8 cellular contexts compared by ENCODE assay signal in the genomic region with DNA sequence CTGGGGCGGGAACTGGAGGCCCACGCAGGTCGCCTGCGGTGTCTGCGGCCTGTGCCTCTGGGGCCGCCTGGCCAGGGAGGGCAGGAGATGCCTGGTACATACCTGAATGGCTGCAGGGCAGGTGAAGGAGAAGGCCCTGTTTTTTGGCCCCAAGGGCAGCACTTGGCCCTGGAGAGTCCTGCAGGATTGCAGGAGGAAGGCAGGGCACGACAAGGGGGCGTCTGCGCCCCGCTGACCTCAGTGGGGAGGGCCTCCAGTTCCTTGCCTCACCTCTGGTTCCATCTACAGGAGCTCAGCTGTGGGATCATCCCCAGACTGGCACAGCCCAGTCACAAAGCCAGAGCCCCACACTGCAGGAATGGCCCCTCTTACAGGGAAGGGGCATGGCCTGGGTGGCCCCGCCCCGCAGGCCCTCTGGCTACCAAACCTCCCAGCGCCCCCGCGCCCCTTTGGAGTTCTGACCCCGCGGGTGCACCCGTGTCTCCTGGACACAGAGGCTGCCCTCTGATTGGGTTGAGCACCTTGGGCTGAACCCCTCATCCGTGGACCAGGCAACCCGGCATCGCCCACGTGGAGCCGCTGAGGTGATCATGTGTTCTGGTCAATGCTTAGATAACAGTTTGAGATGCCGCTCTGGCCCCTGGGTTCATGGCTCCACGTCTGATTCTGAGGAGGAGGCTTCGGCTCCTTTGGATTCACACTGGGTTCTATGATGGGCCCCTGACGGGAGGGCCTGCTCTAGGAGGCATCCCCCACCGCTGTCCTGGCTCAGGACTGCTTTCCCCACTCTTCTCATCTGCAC. TPM values are rescaled to one million over a fixed set of nuclear protein-coding genes. Genes with fewer than 3 reads are reported as not detected.
DNase-seq lines count a peak whose midpoint lies in the region; ATAC-seq and TF ChIP-seq lines count a peak whose summit lies in the region.

No MANE protein-coding gene starts in this region.

- H3K27me3 ChIP-seq in H9 (ENCODE audit: insufficient read depth, low read length) (no peaks in the 10 kb centered on the region), gastrocnemius medialis (peaks cover 22 to 36% (median 32%) of the 10 kb centered on the region in 3 donors)

- no peaks in the 10 kb centered on the region for H3K79me2 ChIP-seq in H9 (ENCODE audit: insufficient read depth, low read length)

- H3K27ac Mint-ChIP-seq in H9: peak overlapping the region in 1 of 3 experiments; percentile 64; a peak in 1 of 7 replicates
- peak overlapping the region; percentile 83 for H3K27ac Mint-ChIP-seq in activated CD4-positive, alpha-beta T cell treated with anti-CD3 and anti-CD28 coated beads, Interleukin-2, amount 10 ng/mL, durations not matched to agents 24 days and 14 days

- peaks cover 20 to 27% of the 10 kb centered on the region in 2 experiments for H3K4me1 Mint-ChIP-seq in H9
- peaks cover 27% of the 10 kb centered on the region for H3K4me1 Mint-ChIP-seq in activated CD4-positive, alpha-beta T cell treated with anti-CD3 and anti-CD28 coated beads, Interleukin-2, amount 10 ng/mL, durations not matched to agents 24 days and 14 days

- peak overlapping the region; percentile 57 for H3K9ac ChIP-seq in H9 (ENCODE audit: extremely low read depth, insufficient read length, low read length)

- H3K4me3 ChIP-seq in fibroblast of mammary gland (ENCODE audit: control insufficient read depth, low read depth, low read length) (peak overlapping the region; percentile 58), gastrocnemius medialis (peak overlapping the region; percentile 64 to 97 (median 74))

- peak overlapping the region; percentile 68 for H3K4me2 ChIP-seq in H9 (ENCODE audit: insufficient read depth, insufficient read length, low read length)

- in situ Hi-C loops in gastrocnemius medialis (cut with MboI; ENCODE audit: low sequenced_read_pairs in 4 of 4): loop anchor here (10.0 to 25.0 kb wide), 2 partner anchors 131 to 374 kb away; no protein-coding TSS in a partner anchor

- no peaks in the 10 kb centered on the region for H3K4me1 ChIP-seq in H9 (ENCODE audit: insufficient read depth, low read length)
- peaks cover 22 to 24% of the 10 kb centered on the region in 2 donors for H3K4me1 ChIP-seq in gastrocnemius medialis

- DNase-seq in 8988T: peak; percentile 51
- DNase-seq in H9: peak; percentile 54
- peak; percentile 72 for DNase-seq in activated CD4-positive, alpha-beta T cell treated with anti-CD3 and anti-CD28 coated beads, Interleukin-2, amount 10 ng/mL, durations not matched to agents 24 days and 14 days
- no peak for DNase-seq in fibroblast of mammary gland (ENCODE audit: low read depth)
- DNase-seq in gastrocnemius medialis: no peak
- DNase-seq in T-helper 9 cell: no peak

- H4K8ac ChIP-seq in H9 (replicated peaks; ENCODE audit: insufficient read length, low read depth, low read length): no peak overlapping the region

- H3K56ac ChIP-seq in H9 (ENCODE audit: insufficient read length, low read depth, low read length): no peak overlapping the region

- H4K20me1 ChIP-seq in H9 (ENCODE audit: control insufficient read depth, insufficient read depth, insufficient read length): no peaks in the 10 kb centered on the region

- H3K36me3 Mint-ChIP-seq in H9 (ENCODE audit: insufficient read depth in 1 of 3, low read depth in 3 of 3): peaks cover 7 to 17% (median 15%) of the 10 kb centered on the region in 3 experiments; a peak in 6 of 7 replicates
- H3K36me3 Mint-ChIP-seq in activated CD4-positive, alpha-beta T cell treated with anti-CD3 and anti-CD28 coated beads, Interleukin-2, amount 10 ng/mL, durations not matched to agents 24 days and 14 days (ENCODE audit: low read depth): peaks cover 8% of the 10 kb centered on the region

- H3K14ac ChIP-seq in H9 (ENCODE audit: insufficient read depth, low read length): peak overlapping the region; percentile 83; the same call in 1 of the 2 replicates

- no peak overlapping the region for H2AK5ac ChIP-seq in H9 (ENCODE audit: insufficient read length, low read length)

- H2BK120ac ChIP-seq in H9 (ENCODE audit: low read depth, low read length, poor library complexity, severe bottlenecking): no peak overlapping the region

- TF ChIP-seq POLR2A in gastrocnemius medialis (IDR thresholded peaks at IDR 0.05): no peak

- H3K18ac ChIP-seq in H9 (ENCODE audit: insufficient read length, low read depth, low read length): no peak overlapping the region

- intact Hi-C loops in activated CD4-positive, alpha-beta T cell treated with anti-CD3 and anti-CD28 coated beads, Interleukin-2, amount 10 ng/mL, durations not matched to agents 24 days and 14 days (cut with micrococcal nuclease): loop anchor here (1.0 to 10.0 kb wide), 6 partner anchors 113 to 1211 kb away; partner anchors contain the start of genes PANK4, PRXL2B and TPRG1L
- intact Hi-C loops in gastrocnemius medialis (cut with DNase I; ENCODE audit: low total_unique reads): loop anchor here (1.0 kb wide), 2 partner anchors 135 to 373 kb away; no protein-coding TSS in a partner anchor

- peaks cover 21% of the 10 kb centered on the region for H3K27me3 Mint-ChIP-seq in H9 (ENCODE audit: low read depth)
- no peaks in the 10 kb centered on the region for H3K27me3 Mint-ChIP-seq in activated CD4-positive, alpha-beta T cell treated with anti-CD3 and anti-CD28 coated beads, Interleukin-2, amount 10 ng/mL, durations not matched to agents 24 days and 14 days

- no peaks in the 10 kb centered on the region for H3K79me1 ChIP-seq in H9 (ENCODE audit: insufficient read depth, low read depth, low read length, poor library complexity, severe bottlenecking)

- H4K5ac ChIP-seq in H9 (ENCODE audit: insufficient read length, low read depth, low read length): no peak overlapping the region

- no peak overlapping the region for H2BK15ac ChIP-seq in H9 (ENCODE audit: low read depth, low read length)

- no peak overlapping the region for H2BK5ac ChIP-seq in H9 (ENCODE audit: insufficient read length, low read length)

- peaks cover 15% of the 10 kb centered on the region for H3K23me2 ChIP-seq in H9 (ENCODE audit: insufficient read length, low read depth, low read length, poor library complexity, severe bottlenecking)

- no peaks in the 10 kb centered on the region for H3K36me3 ChIP-seq in gastrocnemius medialis

- H3K4me3 Mint-ChIP-seq in H9: peak overlapping the region; percentile 75 to 83
- peak overlapping the region; percentile 88 for H3K4me3 Mint-ChIP-seq in activated CD4-positive, alpha-beta T cell treated with anti-CD3 and anti-CD28 coated beads, Interleukin-2, amount 10 ng/mL, durations not matched to agents 24 days and 14 days

- H4K91ac ChIP-seq in H9 (ENCODE audit: insufficient read length, low read depth, low read length): no peak overlapping the region

- no peaks in the 10 kb centered on the region for H3K9me3 Mint-ChIP-seq in H9
- no peaks in the 10 kb centered on the region for H3K9me3 Mint-ChIP-seq in activated CD4-positive, alpha-beta T cell treated with anti-CD3 and anti-CD28 coated beads, Interleukin-2, amount 10 ng/mL, durations not matched to agents 24 days and 14 days

- H3K23ac ChIP-seq in H9 (ENCODE audit: insufficient read length, low read depth, low read length): no peak overlapping the region

- no peaks in the 10 kb centered on the region for H3K9me3 ChIP-seq in H9 (ENCODE audit: control insufficient read depth, low read depth, low read length)
- H3K9me3 ChIP-seq in gastrocnemius medialis: no peaks in the 10 kb centered on the region

- no peak overlapping the region for H3T11ph ChIP-seq in H9 (ENCODE audit: low read length)

- TF ChIP-seq CTCF in H9 (conservative IDR thresholded peaks at IDR 0.05) (no peak), fibroblast of mammary gland (conservative IDR thresholded peaks at IDR 0.05; ENCODE audit: control insufficient read depth, insufficient read depth, low read depth, low read length) (no peak), gastrocnemius medialis (IDR thresholded peaks at IDR 0.05 in 4 of 5, conservative IDR thresholded peaks at IDR 0.05 in 1 of 5) (no peak)

- no peak overlapping the region for H3K4ac ChIP-seq in H9 (ENCODE audit: low read depth, low read length)

- H2BK20ac ChIP-seq in H9 (ENCODE audit: low read depth, low read length, poor library complexity, severe bottlenecking): no peak overlapping the region

- H3K27ac ChIP-seq in H9 (ENCODE audit: insufficient read length, low read depth, low read length) (no peak overlapping the region), gastrocnemius medialis (peak overlapping the region in 2 of 4 donors; percentile 76 to 81)

- WGBS in H9 (ENCODE audit: extremely low coverage, insufficient read length, low lambda C conversion rate): no CpG with 5 or more reads among the region's 28 CpGs

- H2AFZ ChIP-seq in H9 (ENCODE audit: low read length): no peak overlapping the region

- ATAC-seq in gastrocnemius medialis (no peak), GM18502 (IDR thresholded peaks at IDR 0.05; ENCODE audit: poor library complexity, unreplicated experiment) (no peak), GM21515 (IDR thresholded peaks at IDR 0.05; ENCODE audit: unreplicated experiment) (no peak)

- no peak overlapping the region for H2BK12ac ChIP-seq in H9 (ENCODE audit: insufficient read length, low read depth, low read length)

RNA-seq across cellular contexts. Expression of gene PEX10, which starts 1.3 kb away (rescaled TPM):
- total RNA-seq in H9 (2021) (33.6 and 34.4 TPM in 2 replicates), gastrocnemius medialis (10 to 100 TPM; 19.2 to 25.7 (median 22.6) TPM)
- 22.3 and 24.2 TPM in 2 replicates for total RNA-seq in activated CD4-positive, alpha-beta T cell treated with anti-CD3 and anti-CD28 coated beads, Interleukin-2, amount 10 ng/mL, durations not matched to agents 24 days and 14 days

RNA-seq across cellular contexts. Expression of gene RER1, which starts 22.1 kb away (rescaled TPM):
- total RNA-seq in H9 (2021) (110 and 118 TPM in 2 replicates), gastrocnemius medialis (10 to 100 TPM; 51.1 to 60.5 (median 55.4) TPM)
- 164 and 171 TPM in 2 replicates for total RNA-seq in activated CD4-positive, alpha-beta T cell treated with anti-CD3 and anti-CD28 coated beads, Interleukin-2, amount 10 ng/mL, durations not matched to agents 24 days and 14 days

RNA-seq across cellular contexts. Expression of gene MORN1, which starts 22.3 kb away (rescaled TPM):
- total RNA-seq in H9 (2021) (12.7 and 14.3 TPM in 2 replicates), gastrocnemius medialis (1 to 10 TPM; 1.9 to 4.7 (median 3.5) TPM)
- 9.0 and 11.1 TPM in 2 replicates for total RNA-seq in activated CD4-positive, alpha-beta T cell treated with anti-CD3 and anti-CD28 coated beads, Interleukin-2, amount 10 ng/mL, durations not matched to agents 24 days and 14 days

Comparison
In these comparisons a context has a peak if more than half of its experiments do, and no peak if none do; other contexts are left out.
1. DNase-seq: peak in 8988T (single experiment), H9 (single experiment) and activated CD4-positive, alpha-beta T cell treated with anti-CD3 and anti-CD28 coated beads, Interleukin-2, amount 10 ng/mL, durations not matched to agents 24 days and 14 days (single experiment); none in fibroblast of mammary gland (single experiment), gastrocnemius medialis (0 of 2) and T-helper 9 cell (single experiment).